Comparison of ENCODE assay signal across 9 cellular contexts in the genomic region with DNA sequence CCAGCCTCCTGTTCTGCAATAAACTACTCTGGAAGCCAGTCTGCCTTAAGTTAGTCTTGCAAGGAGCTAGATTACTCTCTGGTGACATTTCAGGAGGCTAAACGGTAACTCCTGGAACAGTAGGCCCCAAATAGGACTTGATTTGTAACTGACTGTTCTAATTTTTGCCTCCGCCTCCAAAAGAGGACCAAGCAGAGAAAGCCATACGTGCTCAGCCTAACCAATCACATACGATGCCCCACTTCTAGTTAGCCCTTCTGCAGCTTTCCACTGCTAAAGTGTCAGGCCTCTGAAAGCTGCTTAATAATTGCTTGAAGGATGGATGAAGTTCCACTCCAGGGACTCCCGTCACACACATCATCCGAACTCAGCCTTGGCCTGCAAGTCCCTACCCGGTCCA. TPM values are rescaled to one million over a fixed set of nuclear protein-coding genes. Genes with fewer than 3 reads are reported as not detected.
DNase-seq lines count a peak whose midpoint lies in the region; ATAC-seq, FAIRE-seq and TF ChIP-seq lines count a peak whose summit lies in the region.
"Had no signal": no experiment of that assay in that cellular context is flagged by ENCODE, and none has a peak within 500 bp of the region (broad histone marks: within the 10 kb centered on the region; RNA-seq: fewer than 3 reads in every experiment).

No MANE protein-coding gene starts in this region.

- H3K36me3 Mint-ChIP-seq in activated T-cell treated with anti-CD3 and anti-CD28 coated beads, Interleukin-2, amount 50 U/mL, for 24 hours (ENCODE audit: low read depth) = peaks cover 58% of the 10 kb centered on the region
- peaks cover 23% of the 10 kb centered on the region for H3K36me3 Mint-ChIP-seq in activated CD8-positive, alpha-beta T cell treated with anti-CD3 and anti-CD28 coated beads for 36 hours (ENCODE audit: low read depth)

- H3K4me1 Mint-ChIP-seq in activated T-cell treated with anti-CD3 and anti-CD28 coated beads, Interleukin-2, amount 50 U/mL, for 24 hours (ENCODE audit: low read depth) = peaks cover 30% of the 10 kb centered on the region
- H3K4me1 Mint-ChIP-seq in activated CD8-positive, alpha-beta T cell treated with anti-CD3 and anti-CD28 coated beads for 36 hours (ENCODE audit: low read depth) = peaks cover 36% of the 10 kb centered on the region

- intact Hi-C loops in activated CD8-positive, alpha-beta T cell treated with anti-CD3 and anti-CD28 coated beads for 36 hours (cut with micrococcal nuclease) = no loop called here
- intact Hi-C loops in right cardiac atrium (cut with DNase I) = no loop called here

- H3K36me3 ChIP-seq in skeletal muscle satellite cell (ENCODE audit: insufficient read depth, low read length) = peaks cover 18% of the 10 kb centered on the region

- peak overlapping the region; percentile 97 for H3K4me2 ChIP-seq in skeletal muscle satellite cell (ENCODE audit: low read length)

- H3K4me1 ChIP-seq in right cardiac atrium (ENCODE audit: control insufficient read depth, insufficient read depth, low read length) = peaks cover 6% of the 10 kb centered on the region
- H3K4me1 ChIP-seq in skeletal muscle satellite cell (ENCODE audit: control insufficient read depth, insufficient read depth, low read length) = peaks cover 9% of the 10 kb centered on the region

- H3K9ac ChIP-seq in skeletal muscle satellite cell (ENCODE audit: low read depth, low read length) = peak overlapping the region; percentile 98

- FAIRE-seq in D721Med (lab: Jason Lieb, UNC) = no peak
- FAIRE-seq: frontal cortex had no signal

- H3K4me3 ChIP-seq in right cardiac atrium (ENCODE audit: low read length) (peak overlapping the region; percentile 81), skeletal muscle satellite cell (ENCODE audit: low read length) (peak overlapping the region; percentile 93)

- H3K27me3 ChIP-seq in right cardiac atrium (ENCODE audit: control insufficient read depth, insufficient read depth) (no peaks in the 10 kb centered on the region), skeletal muscle satellite cell (ENCODE audit: control insufficient read depth, insufficient read depth, low read length) (no peaks in the 10 kb centered on the region)

- H3K4me3 Mint-ChIP-seq in activated T-cell treated with anti-CD3 and anti-CD28 coated beads, Interleukin-2, amount 50 U/mL, for 24 hours = peak overlapping the region; percentile 94
- peak overlapping the region; percentile 82 for H3K4me3 Mint-ChIP-seq in activated CD8-positive, alpha-beta T cell treated with anti-CD3 and anti-CD28 coated beads for 36 hours

- 11% methylated on average over 7 of the region's 7 CpGs for WGBS in right cardiac atrium

- TF ChIP-seq CTCF in activated CD8-positive, alpha-beta T cell treated with anti-CD3 and anti-CD28 coated beads for 36 hours (IDR thresholded peaks at IDR 0.05) = no peak
- no peak for TF ChIP-seq CTCF in D721Med (IDR thresholded peaks at IDR 0.05; ENCODE audit: insufficient read depth, missing control alignments)

- no peaks in the 10 kb centered on the region for H3K27me3 Mint-ChIP-seq in activated T-cell treated with anti-CD3 and anti-CD28 coated beads, Interleukin-2, amount 50 U/mL, for 24 hours
- no peaks in the 10 kb centered on the region for H3K27me3 Mint-ChIP-seq in activated CD8-positive, alpha-beta T cell treated with anti-CD3 and anti-CD28 coated beads for 36 hours

- POLR2A ChIA-PET in activated CD8-positive, alpha-beta T cell treated with anti-CD3 and anti-CD28 coated beads for 36 hours (lab: Charles Lee) = interaction anchor here (0.9 to 1.7 kb wide), 3 partner anchors 30 to 42 kb away, joined by 3 to 5 read pairs (median 4); no protein-coding TSS in a partner anchor

- no peaks in the 10 kb centered on the region for H3K9me3 ChIP-seq in right cardiac atrium (ENCODE audit: control insufficient read depth, low read length)
- no peaks in the 10 kb centered on the region for H3K9me3 ChIP-seq in skeletal muscle satellite cell (replicated peaks; ENCODE audit: low read length)

- peak overlapping the region; percentile 97 for H3K27ac Mint-ChIP-seq in activated T-cell treated with anti-CD3 and anti-CD28 coated beads, Interleukin-2, amount 50 U/mL, for 24 hours
- peak overlapping the region; percentile 90 for H3K27ac Mint-ChIP-seq in activated CD8-positive, alpha-beta T cell treated with anti-CD3 and anti-CD28 coated beads for 36 hours

- H3K27ac ChIP-seq in right cardiac atrium (ENCODE audit: low read length) = peak overlapping the region; percentile 87

- CTCF ChIA-PET in activated CD8-positive, alpha-beta T cell treated with anti-CD3 and anti-CD28 coated beads for 36 hours (lab: Charles Lee) = no interaction called here

- H3K9me3 Mint-ChIP-seq in activated T-cell treated with anti-CD3 and anti-CD28 coated beads, Interleukin-2, amount 50 U/mL, for 24 hours = peaks cover 9% of the 10 kb centered on the region
- no peaks in the 10 kb centered on the region for H3K9me3 Mint-ChIP-seq in activated CD8-positive, alpha-beta T cell treated with anti-CD3 and anti-CD28 coated beads for 36 hours

- DNase-seq in activated T-cell treated with anti-CD3 and anti-CD28 coated beads, Interleukin-2, amount 50 U/mL, for 24 hours = no peak
- no peak for DNase-seq in activated T-cell treated with anti-CD3 and anti-CD28 coated beads, Interleukin-2, amount 50 U/mL, for 1 hour
- peak; percentile 6 for DNase-seq in activated CD8-positive, alpha-beta T cell treated with anti-CD3 and anti-CD28 coated beads for 36 hours
- DNase-seq in right cardiac atrium (no peak), D721Med (ENCODE audit: insufficient read length, low spot score) (no peak), COLO829 (ENCODE audit: low spot score) (no peak), NCI-H146 treated with DMSO at 0.1 percent for 48 hours (lab: John Stamatoyannopoulos, UW; ENCODE audit: unreplicated experiment) (no peak)

- no peak for ATAC-seq in activated CD8-positive, alpha-beta T cell treated with anti-CD3 and anti-CD28 coated beads for 36 hours
- no peak for ATAC-seq in right cardiac atrium

RNA-seq across cellular contexts. Expression of gene ZNF805, which starts 0.7 kb away (rescaled TPM):
- total RNA-seq in activated CD8-positive, alpha-beta T cell treated with anti-CD3 and anti-CD28 coated beads for 36 hours = 1 to 10 TPM; 7.6 to 7.8 TPM
- total RNA-seq in right cardiac atrium = 10 to 100 TPM in 2 of 4 donors, 1 to 10 TPM in 2; 9.3 to 14.6 (median 10.0) TPM
- 1.3 TPM for polyA plus RNA-seq in right cardiac atrium
- 12.7 and 15.2 TPM in 2 replicates for total RNA-seq in skeletal muscle satellite cell (2012; rRNA removed)

RNA-seq across cellular contexts. Expression of gene AURKC, which starts 10.4 kb away (rescaled TPM):
- total RNA-seq in activated CD8-positive, alpha-beta T cell treated with anti-CD3 and anti-CD28 coated beads for 36 hours = 1 to 10 TPM in 1 of 2 experiments, under 1 TPM in 1; 0.96 to 1.4 TPM
- 1 to 10 TPM; 1.5 to 2.0 (median 1.6) TPM for total RNA-seq in right cardiac atrium
- 1.2 TPM for polyA plus RNA-seq in right cardiac atrium
- 0.76 TPM in 1 of 2 replicates, not detected in the other for total RNA-seq in skeletal muscle satellite cell (2012; rRNA removed)

RNA-seq across cellular contexts. Expression of gene ZNF460, which starts 39.1 kb away (rescaled TPM):
- total RNA-seq in activated CD8-positive, alpha-beta T cell treated with anti-CD3 and anti-CD28 coated beads for 36 hours = 10 to 100 TPM; 59.1 to 63.1 TPM
- total RNA-seq in right cardiac atrium = 10 to 100 TPM; 30.6 to 46.5 (median 36.1) TPM
- 3.5 TPM for polyA plus RNA-seq in right cardiac atrium
- 53.1 and 53.5 TPM in 2 replicates for total RNA-seq in skeletal muscle satellite cell (2012; rRNA removed)

RNA-seq across cellular contexts. Expression of gene ZNF264, which starts 49.9 kb away (rescaled TPM):
- 10 to 100 TPM; 20.7 to 22.4 TPM for total RNA-seq in activated CD8-positive, alpha-beta T cell treated with anti-CD3 and anti-CD28 coated beads for 36 hours
- total RNA-seq in right cardiac atrium = 10 to 100 TPM; 16.9 to 26.8 (median 18.7) TPM
- 4.4 TPM for polyA plus RNA-seq in right cardiac atrium
- 19.0 and 21.2 TPM in 2 replicates for total RNA-seq in skeletal muscle satellite cell (2012; rRNA removed)
